Comparison of ENCODE assay signal across 1 cellular context in genomic region chr18:63158676-63159291, GRCh38.
TF ChIP-seq lines count a peak whose summit lies in the region.

No MANE protein-coding gene starts in this region.

TF ChIP-seq in GM12878, 131 proteins besides CTCF, POLR2A, EP300 and RAD21 (continued from another document and continues in another):
- TF ChIP-seq CUX1 (IDR thresholded peaks at IDR 0.05; ENCODE audit: insufficient replicate concordance, low read depth, low read length) (no peak), FOXM1 (IDR thresholded peaks at IDR 0.05; ENCODE audit: low read depth, low read length) (no peak), HDAC6 (IDR thresholded peaks at IDR 0.05; ENCODE audit: unreplicated experiment) (no peak), SMC3 (IDR thresholded peaks at IDR 0.05; ENCODE audit: borderline replicate concordance, low read length) (peak; percentile 25; the same call in 1 of the 2 replicates), BMI1 (IDR thresholded peaks at IDR 0.05; ENCODE audit: borderline replicate concordance) (no peak), RFX5 (IDR thresholded peaks at IDR 0.05; ENCODE audit: low read depth, low read length) (no peak), SUZ12 (IDR thresholded peaks at IDR 0.05; ENCODE audit: unreplicated experiment) (no peak), PML (IDR thresholded peaks at IDR 0.05; ENCODE audit: low read length) (no peak), DPF2 (IDR thresholded peaks at IDR 0.05) (no peak), CEBPB (IDR thresholded peaks at IDR 0.05; ENCODE audit: borderline replicate concordance in 1 of 2, low read depth in 2 of 2, low read length in 2 of 2) (no peak), EGR1 (IDR thresholded peaks at IDR 0.05; ENCODE audit: borderline replicate concordance in 1 of 2, low read depth in 2 of 2, low read length in 2 of 2) (no peak), MTA3 (IDR thresholded peaks at IDR 0.05; ENCODE audit: borderline replicate concordance, low read length) (no peak), RBBP5 (conservative IDR thresholded peaks at IDR 0.05) (no peak), ZBTB40 (IDR thresholded peaks at IDR 0.05; ENCODE audit: borderline replicate concordance) (no peak), ZZZ3 (IDR thresholded peaks at IDR 0.05; ENCODE audit: control insufficient read depth, insufficient read length, low read depth) (no peak), ELK1 (IDR thresholded peaks at IDR 0.05; ENCODE audit: low read depth, low read length) (no peak), SRF (IDR thresholded peaks at IDR 0.05; ENCODE audit: low read depth in 2 of 2, low read length in 2 of 2) (no peak), SREBF2 (IDR thresholded peaks at IDR 0.05; ENCODE audit: low read length) (no peak), MXI1 (IDR thresholded peaks at IDR 0.05; ENCODE audit: low read depth, low read length) (no peak), TARDBP (IDR thresholded peaks at IDR 0.05; ENCODE audit: borderline replicate concordance) (0 out of 2 replicates have a peak, but pooled peaks have one; percentile 19), WRNIP1 (IDR thresholded peaks at IDR 0.05; ENCODE audit: borderline replicate concordance, low read depth, low read length) (no peak), HDAC2 (IDR thresholded peaks at IDR 0.05) (0 out of 2 replicates have a peak, but pooled peaks have one; percentile 47), SMAD5 (IDR thresholded peaks at IDR 0.05; ENCODE audit: low read depth) (peak; percentile 77), ATF3 (IDR thresholded peaks at IDR 0.05; ENCODE audit: borderline replicate concordance, extremely low read depth, low read depth, low read length) (no peak), TCF3 (IDR thresholded peaks at IDR 0.05; ENCODE audit: borderline replicate concordance, insufficient read depth, low read depth, low read length) (peak; percentile 61; the same call in 1 of the 2 replicates), BCL11A (IDR thresholded peaks at IDR 0.05; ENCODE audit: low read depth, low read length) (peak; percentile 68; the same call in 1 of the 2 replicates), NFXL1 (IDR thresholded peaks at IDR 0.05; ENCODE audit: borderline replicate concordance) (no peak), NFIC (IDR thresholded peaks at IDR 0.05; ENCODE audit: low read depth, low read length) (no peak), SMAD1 (IDR thresholded peaks at IDR 0.05; ENCODE audit: low read depth, partially characterized antibody) (peak; percentile 92), ZNF274 (IDR thresholded peaks at IDR 0.05; ENCODE audit: insufficient read depth, insufficient read length) (no peak), USF2 (IDR thresholded peaks at IDR 0.05; ENCODE audit: borderline replicate concordance, low read depth, low read length) (no peak), ZNF24 (IDR thresholded peaks at IDR 0.05) (no peak), HCFC1 (IDR thresholded peaks at IDR 0.05; ENCODE audit: low read length) (no peak), ZNF592 (IDR thresholded peaks at IDR 0.05) (no peak), RB1 (IDR thresholded peaks at IDR 0.05; ENCODE audit: borderline replicate concordance) (no peak), ATF2 (IDR thresholded peaks at IDR 0.05; ENCODE audit: low read length) (no peak), SKIL (IDR thresholded peaks at IDR 0.05; ENCODE audit: low read depth, poor library complexity, severe bottlenecking) (peak; percentile 84), MLLT1 (IDR thresholded peaks at IDR 0.05) (peak; percentile 19; the same call in 1 of the 2 replicates), SUPT20H (IDR thresholded peaks at IDR 0.05; ENCODE audit: borderline replicate concordance, control insufficient read depth, low read depth, low read length) (no peak), KDM1A (IDR thresholded peaks at IDR 0.05; ENCODE audit: borderline replicate concordance) (no peak)
